ENCODE assay signal across 25 cellular contexts in genomic region chr22:27573992-27574391, GRCh38.
"Had no signal": no experiment of that assay in that cellular context is flagged by ENCODE, and none has a peak within 500 bp of the region (broad histone marks: within the 10 kb centered on the region; RNA-seq: fewer than 3 reads in every experiment).

No MANE protein-coding gene starts in this region.

- DNase-seq: activated CD4-positive, alpha-beta T cell treated with anti-CD3 and anti-CD28 coated beads, Interleukin-2, amount 10 ng/mL, durations not matched to agents 7 days and 5 days; activated CD4-positive, CD25-positive, alpha-beta regulatory T cell treated with anti-CD3 and anti-CD28 coated beads, Interleukin-2, amount 50 U/mL, for 72 hours; activated CD8-positive, alpha-beta memory T cell treated with anti-CD3 and anti-CD28 coated beads, Interleukin-2, amount 10 ng/mL, durations not matched to agents 7 days and 5 days; activated CD8-positive, alpha-beta T cell treated with anti-CD3 and anti-CD28 coated beads for 36 hours; activated effector memory CD4-positive, alpha-beta T cell treated with anti-CD3 and anti-CD28 coated beads, Interleukin-2, amount 50 U/mL, for 16 hours; activated naive CD4-positive, alpha-beta T cell treated with anti-CD3 and anti-CD28 coated beads, Interleukin-2, amount 10 ng/mL, durations not matched to agents 7 days and 5 days; activated T-cell treated with anti-CD3 and anti-CD28 coated beads for 4 hours; aorta; brain microvascular endothelial cell; dorsolateral prefrontal cortex; effector memory CD8-positive, alpha-beta T cell; esophagus squamous epithelium; foreskin fibroblast; kidney; lower lobe of right lung; naive thymus-derived CD4-positive, alpha-beta T cell; pancreas; psoas muscle; stimulated activated CD4-positive, alpha-beta T cell treated with anti-CD3 and anti-CD28 coated beads, Interleukin-4, amount 100 ng/mL, for 24 hours; stimulated activated naive CD8-positive, alpha-beta T cell treated with anti-CD3 and anti-CD28 coated beads, Interleukin-15, Interleukin-2, amounts not matched to agents 100 U/mL and 50 U/mL, for 24 hours; substantia nigra; T-helper 1 cell; thyroid gland; WERI-Rb-1 had no signal

- H3K36me3 ChIP-seq: brain microvascular endothelial cell, esophagus squamous epithelium, lower lobe of right lung, pancreas, right atrium auricular region, thyroid gland, WERI-Rb-1 had no signal

- H3K9me3 ChIP-seq: esophagus squamous epithelium, lower lobe of right lung, pancreas, thyroid gland had no signal

- H3K4me1 ChIP-seq: pancreas, psoas muscle, thyroid gland had no signal

- H3K27ac ChIP-seq: brain microvascular endothelial cell, dorsolateral prefrontal cortex, esophagus squamous epithelium, lower lobe of right lung, pancreas, psoas muscle, right atrium auricular region, thyroid gland, WERI-Rb-1 had no signal

- H3K4me3 ChIP-seq: esophagus squamous epithelium, lower lobe of right lung, pancreas, psoas muscle, right atrium auricular region, thyroid gland had no signal

- ATAC-seq: activated CD8-positive, alpha-beta memory T cell treated with anti-CD3 and anti-CD28 coated beads, Interleukin-2, amount 10 ng/mL, durations not matched to agents 7 days and 5 days; activated CD8-positive, alpha-beta T cell treated with anti-CD3 and anti-CD28 coated beads for 36 hours; effector memory CD8-positive, alpha-beta T cell; lower lobe of right lung; naive thymus-derived CD4-positive, alpha-beta T cell; pancreas; psoas muscle; stimulated activated naive CD8-positive, alpha-beta T cell treated with anti-CD3 and anti-CD28 coated beads, Interleukin-15, Interleukin-2, amounts not matched to agents 100 U/mL and 50 U/mL, for 24 hours had no signal

- H3K27me3 ChIP-seq: brain microvascular endothelial cell, pancreas, right atrium auricular region had no signal
